ENCODE assay signal across 16 cellular contexts in genomic region chr5:131322926-131323325, GRCh38. TPM values are rescaled to one million over a fixed set of nuclear protein-coding genes. Genes with fewer than 3 reads are reported as not detected.
DNase-seq lines count a peak whose midpoint lies in the region; ATAC-seq and TF ChIP-seq lines count a peak whose summit lies in the region.
"Had no signal": no experiment of that assay in that cellular context is flagged by ENCODE, and none has a peak within 500 bp of the region (broad histone marks: within the 10 kb centered on the region; RNA-seq: fewer than 3 reads in every experiment).

No MANE protein-coding gene starts in this region.

- TF ChIP-seq CTCF in CD4-positive, alpha-beta T cell (IDR thresholded peaks at IDR 0.05), result no peak

- peaks cover 81% of the 10 kb centered on the region for H3K36me3 Mint-ChIP-seq in CD4-positive, alpha-beta T cell (ENCODE audit: low read depth)
- H3K36me3 Mint-ChIP-seq in IgD-negative memory B cell, result peaks cover 10% of the 10 kb centered on the region

- H3K9me3 ChIP-seq in CD4-positive, alpha-beta T cell (ENCODE audit: control insufficient read depth, low read length), result no peaks in the 10 kb centered on the region
- H3K9me3 ChIP-seq: prostate gland, suprapubic skin had no signal

- H3K9me3 Mint-ChIP-seq in CD4-positive, alpha-beta T cell, result no peaks in the 10 kb centered on the region
- peaks cover 0 to 6% (median 2%) of the 10 kb centered on the region in 3 donors for H3K9me3 Mint-ChIP-seq in IgD-negative memory B cell

- H3K27ac Mint-ChIP-seq in CD4-positive, alpha-beta T cell, result peak overlapping the region; percentile 50
- peak overlapping the region; percentile 1 to 67 (median 58) for H3K27ac Mint-ChIP-seq in IgD-negative memory B cell

- peaks cover 78% of the 10 kb centered on the region for H3K4me1 Mint-ChIP-seq in CD4-positive, alpha-beta T cell (ENCODE audit: low read depth)
- H3K4me1 Mint-ChIP-seq in IgD-negative memory B cell, result peaks cover 41 to 47% (median 44%) of the 10 kb centered on the region in 3 donors

- CTCF ChIA-PET in CD4-positive, alpha-beta T cell (lab: Charles Lee), result interaction anchor here (0.7 to 2.4 kb wide), 2 partner anchors 60 to 73 kb away, joined by 4 to 7 read pairs; no protein-coding TSS in a partner anchor

- POLR2A ChIA-PET in CD4-positive, alpha-beta T cell (lab: Charles Lee), result interaction anchor here (1.0 to 2.1 kb wide), 2 partner anchors 42 to 58 kb away, joined by 5 to 11 read pairs; partner anchors contain the start of gene CDC42SE2

- no peaks in the 10 kb centered on the region for H3K27me3 ChIP-seq in CD4-positive, alpha-beta T cell (ENCODE audit: control insufficient read depth, insufficient read depth, low read length)
- H3K27me3 ChIP-seq: suprapubic skin had no signal

- no peak for DNase-seq in CD4-positive, alpha-beta T cell
- DNase-seq in left colon (no peak), NCI-H187 (lab: John Stamatoyannopoulos, UW) (no peak)
- DNase-seq: GM23248; kidney; midbrain; MM.1S; stimulated activated CD4-positive, alpha-beta T cell treated with anti-CD3 and anti-CD28 coated beads, Interleukin-12 subunit alpha, Interleukin-12 subunit beta, amount 100 ng/mL, for 4 hours had no signal

- peak overlapping the region; percentile 0 for H3K27ac ChIP-seq in CD4-positive, alpha-beta T cell (ENCODE audit: low read depth, low read length)
- H3K27ac ChIP-seq in angular gyrus (ENCODE audit: low read depth, low read length), result peak overlapping the region; percentile 59
- H3K27ac ChIP-seq: GM23248, prostate gland, suprapubic skin had no signal

- no peaks in the 10 kb centered on the region for H3K27me3 Mint-ChIP-seq in CD4-positive, alpha-beta T cell
- no peaks in the 10 kb centered on the region for H3K27me3 Mint-ChIP-seq in IgD-negative memory B cell

- intact Hi-C loops in CD4-positive, alpha-beta T cell (cut with DNase I, micrococcal nuclease), result loop anchor here in 1 of 2 experiments (5.0 kb wide), 1 partner anchor 41 kb away; no protein-coding TSS in a partner anchor
- intact Hi-C loops in left colon (cut with DNase I, micrococcal nuclease), result no loop called here

- peak overlapping the region; percentile 5 for H3K4me3 Mint-ChIP-seq in CD4-positive, alpha-beta T cell
- peak overlapping the region in 2 of 4 donors; percentile 52 to 70 for H3K4me3 Mint-ChIP-seq in IgD-negative memory B cell

- ATAC-seq in CD4-positive, alpha-beta T cell (ENCODE audit: poor library complexity), result peak; percentile 15
- ATAC-seq in left colon (peak; percentile 21), GM18867 (IDR thresholded peaks at IDR 0.05; ENCODE audit: unreplicated experiment) (no peak), SK-N-SH treated with all-trans-retinoic acid at 6 μM for 48 hours (no peak), GM21576 (IDR thresholded peaks at IDR 0.05; ENCODE audit: unreplicated experiment) (no peak)
- ATAC-seq: esophagus mucosa had no signal

TF ChIP-seq in SK-N-SH treated with all-trans-retinoic acid at 6 μM for 48 hours, 23 proteins besides CTCF, POLR2A, EP300 and RAD21:
- TF ChIP-seq GLIS3 (CRISPR knock-in tag; IDR thresholded peaks at IDR 0.05), result no peak
- no peak for TF ChIP-seq ZC3H10 (CRISPR knock-in tag; IDR thresholded peaks at IDR 0.05)
- no peak for TF ChIP-seq ZNF8 (CRISPR knock-in tag; IDR thresholded peaks at IDR 0.05)
- no peak for TF ChIP-seq TSHZ2 (CRISPR knock-in tag; IDR thresholded peaks at IDR 0.05)
- TF ChIP-seq BACH2 (CRISPR knock-in tag; IDR thresholded peaks at IDR 0.05; ENCODE audit: borderline replicate concordance), result no peak
- TF ChIP-seq TCF4 (CRISPR knock-in tag; IDR thresholded peaks at IDR 0.05; ENCODE audit: borderline replicate concordance), result no peak
- no peak for TF ChIP-seq ZNF565 (CRISPR knock-in tag; conservative IDR thresholded peaks at IDR 0.05; ENCODE audit: low read depth)
- no peak for TF ChIP-seq PATZ1 (CRISPR knock-in tag; IDR thresholded peaks at IDR 0.05; ENCODE audit: borderline replicate concordance)

RNA-seq across cellular contexts. Expression of gene CDC42SE2, which starts 59.1 kb away (rescaled TPM):
- total RNA-seq in CD4-positive, alpha-beta T cell, result 100 to 1,000 TPM; 218 to 230 TPM
- polyA plus RNA-seq in IgD-negative memory B cell, result 248 TPM
- 100 to 1,000 TPM; 106 to 114 TPM for total RNA-seq in left colon

Comparison
In these comparisons a context has a peak if more than half of its experiments do, and no peak if none do; other contexts are left out.
1. ATAC-seq: peak in CD4-positive, alpha-beta T cell (single experiment) and left colon (single experiment); none in GM18867 (single experiment), SK-N-SH treated with all-trans-retinoic acid at 6 μM for 48 hours (single experiment) and GM21576 (single experiment).